Comparison of ENCODE assay signal across 21 cellular contexts in the genomic region with DNA sequence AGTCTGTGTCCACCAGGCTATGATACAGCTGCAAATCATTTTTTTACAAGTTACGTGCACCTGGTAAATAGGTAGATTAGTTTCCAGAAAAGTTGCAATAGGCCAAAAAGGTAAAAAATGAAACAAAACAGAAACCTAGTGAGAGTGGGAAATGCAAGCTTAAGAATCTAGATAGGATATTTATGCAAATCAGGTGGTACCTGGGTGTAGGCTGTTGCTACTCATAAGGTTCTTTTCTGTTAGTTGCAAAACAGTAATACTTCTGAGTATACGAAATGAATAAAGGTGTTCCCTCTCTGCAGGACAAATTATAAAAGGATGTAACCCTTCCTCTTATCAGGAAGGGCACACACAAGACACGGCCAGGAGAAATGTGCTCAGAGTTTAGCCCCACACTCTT.
A peak's percentile ranks its signal among the peaks of the same experiment; 100 is the strongest.
DNase-seq lines count a peak whose midpoint lies in the region; ATAC-seq and TF ChIP-seq lines count a peak whose summit lies in the region.
"Had no signal": no experiment of that assay in that cellular context is flagged by ENCODE, and none has a peak within 500 bp of the region (broad histone marks: within the 10 kb centered on the region; RNA-seq: fewer than 3 reads in every experiment).

No MANE protein-coding gene starts in this region.

- H3K36me3 Mint-ChIP-seq in stimulated activated memory B cell treated with anti-CD40 and anti-IgM and Interleukin-4, amounts not matched to agents 10 μg/mL and 1 μg/mL and 100 μg/mL, for 72 hours: peaks cover 7% of the 10 kb centered on the region

- TF ChIP-seq CTCF in heart left ventricle (IDR thresholded peaks at IDR 0.05): no peak

- peaks cover 0 to 23% (median 5%) of the 10 kb centered on the region in 12 donors for H3K9me3 ChIP-seq in heart left ventricle
- H3K9me3 ChIP-seq: HAP-1, vagina had no signal

- H3K27me3 ChIP-seq in heart left ventricle: no peaks in the 10 kb centered on the region
- H3K27me3 ChIP-seq: Peyer's patch, vagina had no signal

- H3K27me3 Mint-ChIP-seq in stimulated activated memory B cell treated with anti-CD40 and anti-IgM and Interleukin-4, amounts not matched to agents 10 μg/mL and 1 μg/mL and 100 μg/mL, for 72 hours: no peaks in the 10 kb centered on the region
- H3K27me3 Mint-ChIP-seq: activated CD4-positive, alpha-beta T cell treated with anti-CD3 and anti-CD28 coated beads, Interleukin-2, amount 10 ng/mL, durations not matched to agents 7 days and 5 days; effector memory CD8-positive, alpha-beta T cell; IgD-negative memory B cell; stimulated activated naive B cell treated with anti-CD40 and anti-IgM and Interleukin-4, amounts not matched to agents 10 μg/mL and 1 μg/mL and 100 μg/mL, for 72 hours; T-helper 17 cell had no signal

- 80 to 93% (median 90%) methylated on average over 3 of the region's 3 CpGs for WGBS in heart left ventricle, 4 donors

- no peak for DNase-seq in occipital lobe (lab: John Stamatoyannopoulos, UW)
- no peak for DNase-seq in SW 1271 (lab: John Stamatoyannopoulos, UW)
- no peak for DNase-seq in heart left ventricle
- DNase-seq: activated CD4-positive, alpha-beta T cell treated with anti-CD3 and anti-CD28 coated beads, Interleukin-2, amount 10 ng/mL, durations not matched to agents 7 days and 5 days; activated effector memory CD4-positive, alpha-beta T cell treated with Interleukin-2 at 50 U/mL for 16 hours; effector memory CD8-positive, alpha-beta T cell; kidney glomerular epithelial cell; NCI-H1105; NCI-H510A; Peyer's patch; stimulated activated naive B cell treated with anti-CD40 and anti-IgM and Interleukin-4, amounts not matched to agents 10 μg/mL and 1 μg/mL and 100 μg/mL, for 72 hours; T-helper 17 cell had no signal

- H3K4me3 Mint-ChIP-seq in stimulated activated memory B cell treated with anti-CD40 and anti-IgM and Interleukin-4, amounts not matched to agents 10 μg/mL and 1 μg/mL and 100 μg/mL, for 72 hours: no peak overlapping the region
- H3K4me3 Mint-ChIP-seq: activated CD4-positive, alpha-beta T cell treated with anti-CD3 and anti-CD28 coated beads, Interleukin-2, amount 10 ng/mL, durations not matched to agents 7 days and 5 days; brain; effector memory CD8-positive, alpha-beta T cell; stimulated activated naive B cell treated with anti-CD40 and anti-IgM and Interleukin-4, amounts not matched to agents 10 μg/mL and 1 μg/mL and 100 μg/mL, for 72 hours; T-helper 17 cell had no signal

- intact Hi-C loops in heart left ventricle (cut with DNase I): no loop called here

- H3K4me1 ChIP-seq in heart left ventricle: no peaks in the 10 kb centered on the region
- H3K4me1 ChIP-seq: Peyer's patch, vagina had no signal

- TF ChIP-seq POLR2A in GM18505 (IDR thresholded peaks at IDR 0.05; ENCODE audit: borderline replicate concordance, extremely low read depth, insufficient read depth, insufficient read length): no peak
- TF ChIP-seq POLR2A in heart left ventricle (IDR thresholded peaks at IDR 0.05): no peak

- no peak overlapping the region for H3K4me3 ChIP-seq in heart left ventricle
- H3K4me3 ChIP-seq: HAP-1, Peyer's patch, vagina had no signal

- no peaks in the 10 kb centered on the region for H3K4me1 Mint-ChIP-seq in stimulated activated memory B cell treated with anti-CD40 and anti-IgM and Interleukin-4, amounts not matched to agents 10 μg/mL and 1 μg/mL and 100 μg/mL, for 72 hours
- H3K4me1 Mint-ChIP-seq: activated CD4-positive, alpha-beta T cell treated with anti-CD3 and anti-CD28 coated beads, Interleukin-2, amount 10 ng/mL, durations not matched to agents 7 days and 5 days; brain; stimulated activated naive B cell treated with anti-CD40 and anti-IgM and Interleukin-4, amounts not matched to agents 10 μg/mL and 1 μg/mL and 100 μg/mL, for 72 hours; T-helper 17 cell had no signal

- H3K36me3 ChIP-seq in heart left ventricle: peaks cover 0 to 7% (median 0%) of the 10 kb centered on the region in 9 donors
- H3K36me3 ChIP-seq: Peyer's patch had no signal

- H3K9me3 Mint-ChIP-seq in stimulated activated memory B cell treated with anti-CD40 and anti-IgM and Interleukin-4, amounts not matched to agents 10 μg/mL and 1 μg/mL and 100 μg/mL, for 72 hours: peaks cover 20% of the 10 kb centered on the region

- no peak overlapping the region for H3K27ac ChIP-seq in heart left ventricle
- H3K27ac ChIP-seq: Peyer's patch, vagina had no signal

- ATAC-seq in GM18505 (IDR thresholded peaks at IDR 0.05; ENCODE audit: unreplicated experiment) (peak; percentile 77), GM19455 (IDR thresholded peaks at IDR 0.05; ENCODE audit: unreplicated experiment) (peak; percentile 94), HG02798 (IDR thresholded peaks at IDR 0.05; ENCODE audit: poor library complexity, unreplicated experiment) (peak; percentile 91), HG03469 (IDR thresholded peaks at IDR 0.05; ENCODE audit: unreplicated experiment) (peak; percentile 87), heart left ventricle (no peak)
- no peak for ATAC-seq in stimulated activated memory B cell treated with anti-CD40 and anti-IgM and Interleukin-4, amounts not matched to agents 10 μg/mL and 1 μg/mL and 100 μg/mL, for 72 hours
- ATAC-seq: effector memory CD8-positive, alpha-beta T cell; stimulated activated naive B cell treated with anti-CD40 and anti-IgM and Interleukin-4, amounts not matched to agents 10 μg/mL and 1 μg/mL and 100 μg/mL, for 72 hours; T-helper 17 cell had no signal

- H3K27ac Mint-ChIP-seq in stimulated activated memory B cell treated with anti-CD40 and anti-IgM and Interleukin-4, amounts not matched to agents 10 μg/mL and 1 μg/mL and 100 μg/mL, for 72 hours: no peak overlapping the region
- H3K27ac Mint-ChIP-seq: activated CD4-positive, alpha-beta T cell treated with anti-CD3 and anti-CD28 coated beads, Interleukin-2, amount 10 ng/mL, durations not matched to agents 7 days and 5 days; brain; effector memory CD8-positive, alpha-beta T cell; IgD-negative memory B cell; stimulated activated naive B cell treated with anti-CD40 and anti-IgM and Interleukin-4, amounts not matched to agents 10 μg/mL and 1 μg/mL and 100 μg/mL, for 72 hours; T-helper 17 cell had no signal

Comparison
In these comparisons a context has a peak if more than half of its experiments do, and no peak if none do; other contexts are left out.
1. ATAC-seq: peak in GM18505 (single experiment), GM19455 (single experiment), HG02798 (single experiment) and HG03469 (single experiment); none in stimulated activated memory B cell treated with anti-CD40 and anti-IgM and Interleukin-4, amounts not matched to agents 10 μg/mL and 1 μg/mL and 100 μg/mL, for 72 hours (single experiment) and heart left ventricle (0 of 4).